ENCODE assay signal across 1 cellular context in the genomic region with DNA sequence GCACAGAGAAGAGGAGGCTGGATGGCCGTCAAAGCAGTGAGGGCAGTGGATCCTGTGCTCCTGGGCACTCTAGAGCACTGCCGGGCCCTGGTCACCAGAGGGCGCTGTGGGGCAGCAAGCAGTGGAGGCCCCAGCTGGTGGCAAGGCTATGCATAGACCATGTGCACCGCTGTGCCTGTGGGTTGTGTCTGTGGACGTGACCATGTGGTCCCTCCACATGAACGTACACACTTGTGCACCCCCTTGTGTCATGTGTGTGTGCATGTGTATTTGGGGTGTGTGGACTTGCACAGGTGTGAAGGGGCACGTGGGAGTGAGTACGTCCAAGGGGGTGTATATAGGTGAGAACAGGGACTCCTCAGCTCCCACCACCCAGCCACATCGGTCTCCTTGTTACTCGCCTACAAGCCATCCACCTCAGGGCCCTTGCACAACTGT.
A peak's percentile ranks its signal among the peaks of the same experiment; 100 is the strongest.
TF ChIP-seq lines count a peak whose summit lies in the region.

No MANE protein-coding gene starts in this region.

TF ChIP-seq in IMR-90, 13 proteins besides CTCF, POLR2A, EP300 and RAD21:
- peak; percentile 98 for TF ChIP-seq MXI1 (IDR thresholded peaks at IDR 0.05; ENCODE audit: borderline replicate concordance, low read depth, low read length)
- TF ChIP-seq RCOR1 (IDR thresholded peaks at IDR 0.05; ENCODE audit: insufficient replicate concordance, low read length): no peak
- TF ChIP-seq, protein P1, sequence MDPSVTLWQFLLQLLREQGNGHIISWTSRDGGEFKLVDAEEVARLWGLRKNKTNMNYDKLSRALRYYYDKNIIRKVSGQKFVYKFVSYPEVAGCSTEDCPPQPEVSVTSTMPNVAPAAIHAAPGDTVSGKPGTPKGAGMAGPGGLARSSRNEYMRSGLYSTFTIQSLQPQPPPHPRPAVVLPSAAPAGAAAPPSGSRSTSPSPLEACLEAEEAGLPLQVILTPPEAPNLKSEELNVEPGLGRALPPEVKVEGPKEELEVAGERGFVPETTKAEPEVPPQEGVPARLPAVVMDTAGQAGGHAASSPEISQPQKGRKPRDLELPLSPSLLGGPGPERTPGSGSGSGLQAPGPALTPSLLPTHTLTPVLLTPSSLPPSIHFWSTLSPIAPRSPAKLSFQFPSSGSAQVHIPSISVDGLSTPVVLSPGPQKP (IDR thresholded peaks at IDR 0.05; ENCODE audit: borderline replicate concordance, low read depth, low read length): no peak
- 0 out of 2 replicates have a peak, but pooled peaks have one; percentile 9 for TF ChIP-seq BHLHE40 (IDR thresholded peaks at IDR 0.05; ENCODE audit: low read depth, low read length)
- no peak for TF ChIP-seq MAFK (IDR thresholded peaks at IDR 0.05; ENCODE audit: low read depth, low read length)
- TF ChIP-seq RFX5 (IDR thresholded peaks at IDR 0.05; ENCODE audit: low read depth, low read length): no peak
- no peak for TF ChIP-seq NFE2L2 (IDR thresholded peaks at IDR 0.05; ENCODE audit: low read depth, low read length)
- no peak for TF ChIP-seq CHD1 (IDR thresholded peaks at IDR 0.05; ENCODE audit: low read depth, low read length)
- no peak for TF ChIP-seq FOS (IDR thresholded peaks at IDR 0.05; ENCODE audit: low read depth, low read length)
- TF ChIP-seq, protein P2, sequence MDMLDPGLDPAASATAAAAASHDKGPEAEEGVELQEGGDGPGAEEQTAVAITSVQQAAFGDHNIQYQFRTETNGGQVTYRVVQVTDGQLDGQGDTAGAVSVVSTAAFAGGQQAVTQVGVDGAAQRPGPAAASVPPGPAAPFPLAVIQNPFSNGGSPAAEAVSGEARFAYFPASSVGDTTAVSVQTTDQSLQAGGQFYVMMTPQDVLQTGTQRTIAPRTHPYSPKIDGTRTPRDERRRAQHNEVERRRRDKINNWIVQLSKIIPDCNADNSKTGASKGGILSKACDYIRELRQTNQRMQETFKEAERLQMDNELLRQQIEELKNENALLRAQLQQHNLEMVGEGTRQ (IDR thresholded peaks at IDR 0.05; ENCODE audit: low read depth, low read length): peak; percentile 34; the same call in 1 of the 2 replicates
- TF ChIP-seq CEBPB (IDR thresholded peaks at IDR 0.05; ENCODE audit: low read depth, low read length): no peak
- peak; percentile 48; the same call in 1 of the 2 replicates for TF ChIP-seq MAZ (IDR thresholded peaks at IDR 0.05; ENCODE audit: borderline replicate concordance, low read depth, low read length)
- peak; percentile 88 for TF ChIP-seq SMC3 (IDR thresholded peaks at IDR 0.05; ENCODE audit: low read depth, low read length)
TF ChIP-seq in IMR-90: peak in this region for 5.
